ENCODE assay signal across 12 cellular contexts in the genomic region with DNA sequence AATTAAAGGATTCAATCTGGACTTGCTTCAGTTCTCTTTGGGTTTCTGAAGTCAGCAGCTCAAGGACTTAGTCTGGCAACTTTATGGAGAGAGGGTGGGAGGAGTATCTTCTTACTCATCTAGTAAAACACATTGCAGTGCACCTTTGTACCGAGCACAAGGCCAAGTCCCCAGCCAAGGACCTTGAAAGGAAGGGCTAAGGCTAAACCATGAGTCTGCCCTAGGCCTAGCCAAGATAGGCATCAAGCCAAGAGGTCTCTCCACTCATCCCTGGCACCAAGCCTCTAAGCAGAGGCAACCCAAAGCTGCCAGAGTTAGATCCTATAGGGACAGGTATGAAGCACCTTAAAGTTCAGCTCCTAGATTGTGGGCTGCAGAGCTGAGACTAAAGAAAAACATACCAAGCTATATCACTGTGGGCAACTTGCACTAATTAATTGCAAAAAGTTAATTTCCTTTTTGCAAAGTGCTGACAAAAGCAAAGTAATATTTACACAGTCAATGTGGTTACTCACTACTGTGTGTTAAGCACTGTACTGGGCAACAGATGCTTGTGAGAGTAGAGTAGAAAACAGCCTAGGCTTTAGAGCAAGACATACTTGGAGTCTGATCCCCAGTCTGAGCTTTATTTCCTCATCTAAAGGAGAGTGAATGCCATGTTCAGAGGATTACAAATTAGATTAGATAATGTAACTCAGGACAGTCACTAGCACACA. TPM values are rescaled to one million over a fixed set of nuclear protein-coding genes. Genes with fewer than 3 reads are reported as not detected.
DNase-seq lines count a peak whose midpoint lies in the region; ATAC-seq and TF ChIP-seq lines count a peak whose summit lies in the region.
"Had no signal": no experiment of that assay in that cellular context is flagged by ENCODE, and none has a peak within 500 bp of the region (broad histone marks: within the 10 kb centered on the region; RNA-seq: fewer than 3 reads in every experiment).

No MANE protein-coding gene starts in this region.

- no peaks in the 10 kb centered on the region for H4K20me1 ChIP-seq in SK-N-SH (ENCODE audit: insufficient read depth)

- no peaks in the 10 kb centered on the region for H3K9me3 Mint-ChIP-seq in type B pancreatic cell
- no peaks in the 10 kb centered on the region for H3K9me3 Mint-ChIP-seq in activated T-helper 1 cell treated with anti-CD3 and anti-CD28 coated beads, Interleukin-12 subunit alpha, Interleukin-12 subunit beta, Interleukin-2, Interleukin-4 antibody, amounts not matched to agents 30 ng/mL and 10 ng/mL and 1 ng/mL, durations not matched to agents 14 hours and 24 hours and 36 hours

- H3K27me3 ChIP-seq in cardiac muscle cell, result no peaks in the 10 kb centered on the region
- H3K27me3 ChIP-seq in left ventricle myocardium inferior (ENCODE audit: low read depth), result no peaks in the 10 kb centered on the region
- no peaks in the 10 kb centered on the region for H3K27me3 ChIP-seq in SK-N-SH (ENCODE audit: insufficient read depth)
- H3K27me3 ChIP-seq: uterus had no signal

- H3F3A ChIP-seq in SK-N-SH (replicated peaks; ENCODE audit: insufficient read depth), result peaks cover 47% of the 10 kb centered on the region

- H3K27ac Mint-ChIP-seq in type B pancreatic cell, result peak overlapping the region; percentile 40
- H3K27ac Mint-ChIP-seq in activated T-helper 1 cell treated with anti-CD3 and anti-CD28 coated beads, Interleukin-12 subunit alpha, Interleukin-12 subunit beta, Interleukin-2, Interleukin-4 antibody, amounts not matched to agents 30 ng/mL and 10 ng/mL and 1 ng/mL, durations not matched to agents 14 hours and 24 hours and 36 hours, result no peak overlapping the region

- DNase-seq in cardiac muscle cell (ENCODE audit: low read depth in 1 of 2, low spot score in 1 of 2) (no peak), left ventricle myocardium inferior (no peak), SK-N-SH (no peak), iris pigment epithelial cell (ENCODE audit: low read depth) (peak; percentile 25), type B pancreatic cell (ENCODE audit: extremely low spot score, unreplicated experiment) (no peak)
- DNase-seq in activated T-helper 1 cell treated with anti-CD3 and anti-CD28 coated beads, Interleukin-12 subunit alpha, Interleukin-12 subunit beta, Interleukin-2, Interleukin-4 antibody, amounts not matched to agents 30 ng/mL and 10 ng/mL and 1 ng/mL, durations not matched to agents 14 hours and 24 hours and 36 hours (ENCODE audit: low spot score), result no peak
- DNase-seq in stimulated activated CD4-positive, alpha-beta T cell treated with anti-CD3 and anti-CD28 coated beads, Interleukin-4, amount 100 ng/mL, for 4 hours, result no peak
- DNase-seq: C1 segment of cervical spinal cord, NCI-H2107, retina, uterus had no signal

- H3K27ac ChIP-seq in cardiac muscle cell (peak overlapping the region; percentile 74), left ventricle myocardium inferior (replicated peaks) (no peak overlapping the region), SK-N-SH (ENCODE audit: low read depth in 2 of 2, low read length in 1 of 2) (peak overlapping the region; percentile 23 to 60; a peak in 3 of 4 replicates)
- H3K27ac ChIP-seq: uterus had no signal

- TF ChIP-seq CTCF in cardiac muscle cell (IDR thresholded peaks at IDR 0.05; ENCODE audit: low read depth, low read length) (no peak), left ventricle myocardium inferior (IDR thresholded peaks at IDR 0.05; ENCODE audit: borderline replicate concordance) (no peak), SK-N-SH (IDR thresholded peaks at IDR 0.05) (no peak), type B pancreatic cell (conservative IDR thresholded peaks at IDR 0.05) (no peak)

- 0% methylated on average over 1 of the region's 1 CpG for WGBS in SK-N-SH (ENCODE audit: low lambda C conversion rate)

- H2AFZ ChIP-seq in SK-N-SH (ENCODE audit: low read depth), result no peak overlapping the region

- H3K4me2 ChIP-seq in SK-N-SH, result no peak overlapping the region

- H3K9me2 ChIP-seq in SK-N-SH, result no peaks in the 10 kb centered on the region

- peaks cover 4% of the 10 kb centered on the region for H3K4me1 Mint-ChIP-seq in type B pancreatic cell (ENCODE audit: unreplicated experiment)
- no peaks in the 10 kb centered on the region for H3K4me1 Mint-ChIP-seq in activated T-helper 1 cell treated with anti-CD3 and anti-CD28 coated beads, Interleukin-12 subunit alpha, Interleukin-12 subunit beta, Interleukin-2, Interleukin-4 antibody, amounts not matched to agents 30 ng/mL and 10 ng/mL and 1 ng/mL, durations not matched to agents 14 hours and 24 hours and 36 hours (ENCODE audit: low read depth)

- H3K36me3 ChIP-seq in cardiac muscle cell, result peaks cover 13% of the 10 kb centered on the region
- H3K36me3 ChIP-seq in left ventricle myocardium inferior, result peaks cover 37% of the 10 kb centered on the region
- H3K36me3 ChIP-seq in SK-N-SH (replicated peaks in 1 of 2; ENCODE audit: control insufficient read depth in 1 of 2, insufficient read depth in 2 of 2, low read length in 1 of 2), result peaks cover 12 to 42% of the 10 kb centered on the region in 2 experiments
- H3K36me3 ChIP-seq: uterus had no signal

- peaks cover 15% of the 10 kb centered on the region for H3K36me3 Mint-ChIP-seq in type B pancreatic cell
- H3K36me3 Mint-ChIP-seq in activated T-helper 1 cell treated with anti-CD3 and anti-CD28 coated beads, Interleukin-12 subunit alpha, Interleukin-12 subunit beta, Interleukin-2, Interleukin-4 antibody, amounts not matched to agents 30 ng/mL and 10 ng/mL and 1 ng/mL, durations not matched to agents 14 hours and 24 hours and 36 hours (ENCODE audit: low read depth), result peaks cover 21% of the 10 kb centered on the region

- no peaks in the 10 kb centered on the region for H3K27me3 Mint-ChIP-seq in type B pancreatic cell
- H3K27me3 Mint-ChIP-seq in activated T-helper 1 cell treated with anti-CD3 and anti-CD28 coated beads, Interleukin-12 subunit alpha, Interleukin-12 subunit beta, Interleukin-2, Interleukin-4 antibody, amounts not matched to agents 30 ng/mL and 10 ng/mL and 1 ng/mL, durations not matched to agents 14 hours and 24 hours and 36 hours (ENCODE audit: insufficient read depth), result no peaks in the 10 kb centered on the region

- intact Hi-C loops in left ventricle myocardium inferior (cut with micrococcal nuclease), result no loop called here
- intact Hi-C loops in activated T-helper 1 cell treated with anti-CD3 and anti-CD28 coated beads, Interleukin-12 subunit alpha, Interleukin-12 subunit beta, Interleukin-2, Interleukin-4 antibody, amounts not matched to agents 30 ng/mL and 10 ng/mL and 1 ng/mL, durations not matched to agents 14 hours and 24 hours and 36 hours (cut with micrococcal nuclease), result no loop called here

- H3K4me1 ChIP-seq in cardiac muscle cell (ENCODE audit: low read depth) (peaks cover 6% of the 10 kb centered on the region), left ventricle myocardium inferior (peaks cover 16% of the 10 kb centered on the region), SK-N-SH (ENCODE audit: control insufficient read depth in 1 of 2, insufficient read depth in 2 of 2, low read depth in 1 of 2, low read length in 1 of 2) (peaks cover 12 to 13% of the 10 kb centered on the region in 2 experiments)

- POLR2A ChIA-PET in SK-N-SH (lab: Yijun Ruan, JAX), result interaction anchor here (1.1 to 1.4 kb wide), 2 partner anchors 14 to 81 kb away, joined by 3 to 7 read pairs; partner anchors contain the start of gene MRPL48

- no peak overlapping the region for H3K9ac ChIP-seq in SK-N-SH

- no peak for TF ChIP-seq RAD21 in SK-N-SH (IDR thresholded peaks at IDR 0.05; ENCODE audit: low read length)

- CTCF ChIA-PET in SK-N-SH (lab: Yijun Ruan, JAX), result interaction anchor here (0.9 to 1.3 kb wide), 2 partner anchors 9 to 109 kb away, joined by 3 to 6 read pairs; partner anchors contain the start of gene RAB6A

- H3K9me3 ChIP-seq in cardiac muscle cell (ENCODE audit: low read depth) (no peaks in the 10 kb centered on the region), left ventricle myocardium inferior (replicated peaks) (no peaks in the 10 kb centered on the region), SK-N-SH (no peaks in the 10 kb centered on the region)
- H3K9me3 ChIP-seq: uterus had no signal

- H3K79me2 ChIP-seq in SK-N-SH (ENCODE audit: insufficient read depth), result peaks cover 17% of the 10 kb centered on the region

- TF ChIP-seq EP300 in SK-N-SH (IDR thresholded peaks at IDR 0.05; ENCODE audit: borderline replicate concordance in 1 of 2, low read depth in 1 of 2, low read length in 1 of 2), result no peak

- no peak overlapping the region for H3K4me3 Mint-ChIP-seq in type B pancreatic cell
- H3K4me3 Mint-ChIP-seq in activated T-helper 1 cell treated with anti-CD3 and anti-CD28 coated beads, Interleukin-12 subunit alpha, Interleukin-12 subunit beta, Interleukin-2, Interleukin-4 antibody, amounts not matched to agents 30 ng/mL and 10 ng/mL and 1 ng/mL, durations not matched to agents 14 hours and 24 hours and 36 hours, result no peak overlapping the region

- ATAC-seq in HG03457 (IDR thresholded peaks at IDR 0.05; ENCODE audit: unreplicated experiment), result no peak

- H3K4me3 ChIP-seq in cardiac muscle cell (no peak overlapping the region), left ventricle myocardium inferior (no peak overlapping the region), SK-N-SH (ENCODE audit: low read depth in 2 of 2, low read length in 1 of 2) (no peak overlapping the region)
- H3K4me3 ChIP-seq: uterus had no signal

TF ChIP-seq in SK-N-SH, 30 proteins besides CTCF, POLR2A, EP300 and RAD21 (continues in another document):
- TF ChIP-seq NFIC (IDR thresholded peaks at IDR 0.05; ENCODE audit: borderline replicate concordance), result peak; percentile 50

RNA-seq across cellular contexts. Expression of gene COA4, which starts 7.3 kb away (rescaled TPM):
- total RNA-seq in cardiac muscle cell, result 113 and 147 TPM in 2 replicates
- 106 and 114 TPM in 2 replicates for polyA plus RNA-seq in cardiac muscle cell
- total RNA-seq in left ventricle myocardium inferior, result 53.1 TPM
- 171 and 172 TPM in 2 replicates for polyA plus RNA-seq in SK-N-SH (2012; rRNA removed)
- 129 and 147 TPM in 2 replicates for polyA plus RNA-seq in SK-N-SH (2012; cell fraction: cytosol; rRNA removed)
- 130 and 214 TPM in 2 replicates for polyA plus RNA-seq in SK-N-SH (2012; cell fraction: nucleus; rRNA removed)
- 58.5 and 61.7 TPM in 2 replicates for total RNA-seq in type B pancreatic cell (ENCODE audit: low replicate concordance)
- 99.1 and 102 TPM in 2 replicates for total RNA-seq in activated T-helper 1 cell treated with anti-CD3 and anti-CD28 coated beads, Interleukin-12 subunit alpha, Interleukin-12 subunit beta, Interleukin-2, Interleukin-4 antibody, amounts not matched to agents 30 ng/mL and 10 ng/mL and 1 ng/mL, durations not matched to agents 14 hours and 24 hours and 36 hours

RNA-seq across cellular contexts. Expression of gene PAAF1, which starts 7.4 kb away (rescaled TPM):
- 40.8 and 63.9 TPM in 2 replicates for total RNA-seq in cardiac muscle cell
- 97.2 and 99.3 TPM in 2 replicates for polyA plus RNA-seq in cardiac muscle cell
- total RNA-seq in left ventricle myocardium inferior, result 13.5 TPM
- 23.2 and 26.0 TPM in 2 replicates for polyA plus RNA-seq in SK-N-SH (2012; rRNA removed)
- polyA plus RNA-seq in SK-N-SH (2012; cell fraction: cytosol; rRNA removed), result 25.2 and 25.5 TPM in 2 replicates
- 20.4 and 29.2 TPM in 2 replicates for polyA plus RNA-seq in SK-N-SH (2012; cell fraction: nucleus; rRNA removed)
- 22.5 and 30.7 TPM in 2 replicates for total RNA-seq in type B pancreatic cell (ENCODE audit: low replicate concordance)
- total RNA-seq in activated T-helper 1 cell treated with anti-CD3 and anti-CD28 coated beads, Interleukin-12 subunit alpha, Interleukin-12 subunit beta, Interleukin-2, Interleukin-4 antibody, amounts not matched to agents 30 ng/mL and 10 ng/mL and 1 ng/mL, durations not matched to agents 14 hours and 24 hours and 36 hours, result 22.4 and 25.0 TPM in 2 replicates
